In the genomic region with DNA sequence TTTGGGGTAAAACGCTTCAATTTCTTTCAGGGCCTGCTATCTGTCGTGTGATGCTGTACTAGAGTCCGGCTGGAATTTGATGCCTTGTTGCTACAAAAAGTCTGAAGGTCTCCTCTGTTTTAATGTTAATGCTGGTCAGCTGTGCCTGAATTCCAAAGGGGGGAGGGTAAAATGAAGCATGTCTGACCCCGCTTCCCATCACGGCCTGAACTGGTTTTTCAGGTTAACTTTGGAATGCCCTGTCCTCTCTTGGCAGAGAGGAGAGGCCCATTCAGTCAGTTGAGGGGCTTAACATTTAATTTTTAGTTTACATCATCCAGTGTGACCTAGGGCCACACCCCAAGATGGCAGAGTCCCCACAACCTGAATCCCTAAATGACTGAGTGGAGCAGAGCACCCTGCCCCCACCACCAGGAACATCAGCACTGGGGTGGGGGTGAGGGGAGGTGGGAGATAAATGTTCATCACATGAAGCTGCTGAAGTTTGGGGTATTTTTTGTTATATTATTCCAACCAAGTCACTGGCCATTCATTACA, we compare ENCODE assay signal across 17 cellular contexts. TPM values are rescaled to one million over a fixed set of nuclear protein-coding genes. Genes with fewer than 3 reads are reported as not detected.
"Had no signal": no experiment of that assay in that cellular context is flagged by ENCODE, and none has a peak within 500 bp of the region (broad histone marks: within the 10 kb centered on the region; RNA-seq: fewer than 3 reads in every experiment).

No MANE protein-coding gene starts in this region.

- ATAC-seq: activated CD8-positive, alpha-beta T cell treated with anti-CD3 and anti-CD28 coated beads, Interleukin-2, amount 10 ng/mL, durations not matched to agents 7 days and 5 days; heart left ventricle had no signal

- H2AFZ ChIP-seq: neural progenitor cell had no signal

- H3K36me3 ChIP-seq: colonic mucosa, heart left ventricle, neural progenitor cell, ovary, stomach, thoracic aorta had no signal

- H3K36me3 Mint-ChIP-seq: neural progenitor cell had no signal

- H3K4me1 ChIP-seq: colonic mucosa, neural progenitor cell had no signal

- DNase-seq: activated CD8-positive, alpha-beta memory T cell treated with anti-CD3 and anti-CD28 coated beads, Interleukin-2, amount 50 U/mL, for 48 hours; activated CD8-positive, alpha-beta T cell treated with anti-CD3 and anti-CD28 coated beads, Interleukin-2, amount 10 ng/mL, durations not matched to agents 7 days and 5 days; activated naive CD4-positive, alpha-beta T cell treated with anti-CD3 and anti-CD28 coated beads for 36 hours; colonic mucosa; foreskin melanocyte; heart left ventricle; kidney; stimulated activated CD4-positive, alpha-beta T cell treated with anti-CD3 and anti-CD28 coated beads, Interleukin-4, amount 100 ng/mL, for 4 hours; stomach; SW 1271 had no signal

- H3K27ac Mint-ChIP-seq: activated CD8-positive, alpha-beta T cell treated with anti-CD3 and anti-CD28 coated beads, Interleukin-2, amount 10 ng/mL, durations not matched to agents 7 days and 5 days; activated naive CD4-positive, alpha-beta T cell treated with anti-CD3 and anti-CD28 coated beads for 36 hours; neural progenitor cell had no signal

- H3K4me3 ChIP-seq: colonic mucosa, heart left ventricle, neural progenitor cell, ovary, stomach, thoracic aorta had no signal

- H3K27ac ChIP-seq: colonic mucosa, heart left ventricle, neural progenitor cell, ovary, thoracic aorta had no signal

- H3K4me2 ChIP-seq: neural progenitor cell had no signal

- H3K9ac ChIP-seq: neural progenitor cell had no signal

- H3K27me3 ChIP-seq: colonic mucosa, heart left ventricle, neural progenitor cell, ovary, stomach had no signal

- H3K9me3 Mint-ChIP-seq: neural progenitor cell had no signal

- H3K4me3 Mint-ChIP-seq: activated CD8-positive, alpha-beta T cell treated with anti-CD3 and anti-CD28 coated beads, Interleukin-2, amount 10 ng/mL, durations not matched to agents 7 days and 5 days; activated naive CD4-positive, alpha-beta T cell treated with anti-CD3 and anti-CD28 coated beads for 36 hours; neural progenitor cell had no signal

- H3K9me3 ChIP-seq: colonic mucosa, ovary, stomach, thoracic aorta had no signal

RNA-seq across cellular contexts. Expression of a gene that starts 47.9 kb away (rescaled TPM):
- total RNA-seq: activated CD8-positive, alpha-beta T cell treated with anti-CD3 and anti-CD28 coated beads, Interleukin-2, amount 10 ng/mL, durations not matched to agents 7 days and 5 days; activated naive CD4-positive, alpha-beta T cell treated with anti-CD3 and anti-CD28 coated beads for 36 hours; cardiac septum; colonic mucosa; endothelial cell of umbilical vein; kidney; liver; renal cortical epithelial cell; thoracic aorta had no signal
- polyA plus RNA-seq: endothelial cell of umbilical vein, heart left ventricle, liver had no signal
